21 cellular contexts compared by ENCODE assay signal in the genomic region with DNA sequence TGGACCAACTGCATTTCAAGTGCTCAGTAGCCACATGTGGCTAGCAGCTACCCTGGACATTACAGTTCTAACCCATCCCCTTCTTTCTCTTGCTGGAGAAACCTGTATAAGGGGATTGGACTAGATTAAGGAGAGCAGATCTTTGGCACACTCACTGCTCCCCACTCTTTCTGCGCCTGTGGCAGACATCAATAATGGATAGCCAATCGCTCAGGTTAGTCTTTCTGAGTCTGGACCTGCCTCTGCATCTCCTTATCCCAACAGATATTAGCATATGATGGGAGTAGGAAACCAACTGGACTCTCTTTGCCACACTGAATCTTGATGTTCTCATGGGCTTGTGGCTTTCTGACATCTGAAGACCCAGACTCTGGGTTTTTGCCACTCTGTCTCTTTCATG.
DNase-seq lines count a peak whose midpoint lies in the region; ATAC-seq, FAIRE-seq and TF ChIP-seq lines count a peak whose summit lies in the region.
"Had no signal": no experiment of that assay in that cellular context is flagged by ENCODE, and none has a peak within 500 bp of the region (broad histone marks: within the 10 kb centered on the region; RNA-seq: fewer than 3 reads in every experiment).

No MANE protein-coding gene starts in this region.

- TF ChIP-seq EP300 in K562 (IDR thresholded peaks at IDR 0.05; ENCODE audit: low read length) = no peak

- peak overlapping the region; percentile 86 for H3K27ac Mint-ChIP-seq in endothelial cell (ENCODE audit: unreplicated experiment)
- H3K27ac Mint-ChIP-seq: B cell; CD4-positive, alpha-beta T cell; CD8-positive, alpha-beta T cell had no signal

- 7% methylated on average over 2 of the region's 2 CpGs for WGBS in K562 (ENCODE audit: insufficient coverage, low coverage, missing lambda C conversion rate)

- no peak overlapping the region for H3K4me3 Mint-ChIP-seq in endothelial cell (ENCODE audit: unreplicated experiment)
- H3K4me3 Mint-ChIP-seq: B cell; CD4-positive, alpha-beta T cell; CD8-positive, alpha-beta T cell had no signal

- no TSS peak for BruUV-seq in K562 (replicated peaks; lab: Mats Ljungman, UMichigan)
- no TSS peak for BruUV-seq in PC-3 (replicated peaks; lab: Mats Ljungman, UMichigan)

- peak overlapping the region in 7 of 11 experiments; percentile 23 to 61 (median 48); a peak in 12 of 22 replicates for H3K4me2 ChIP-seq in BLaER1 treated with 17β-estradiol and CSF1 and Interleukin-3, amounts not matched to agents 10 nM and 100 nM
- no peak overlapping the region for H3K4me2 ChIP-seq in K562 (ENCODE audit: insufficient read depth, low read length)
- H3K4me2 ChIP-seq in PC-3 (ENCODE audit: low read length) = no peak overlapping the region
- H3K4me2 ChIP-seq: A549 had no signal

- H3K9ac ChIP-seq in BLaER1 treated with 17β-estradiol and CSF1 and Interleukin-3, amounts not matched to agents 10 nM and 100 nM = 0 out of 22 replicates have a peak overlapping the region, but pooled peaks of 1 of the 11 experiments have one; percentile 21
- H3K9ac ChIP-seq in K562 (ENCODE audit: insufficient read depth in 1 of 2, low read depth in 2 of 2, low read length in 2 of 2) = no peak overlapping the region
- no peak overlapping the region for H3K9ac ChIP-seq in PC-3 (ENCODE audit: low read length)

- no peaks in the 10 kb centered on the region for H3K36me3 ChIP-seq in BLaER1 treated with 17β-estradiol and CSF1 and Interleukin-3, amounts not matched to agents 10 nM and 100 nM
- no peaks in the 10 kb centered on the region for H3K36me3 ChIP-seq in K562 (ENCODE audit: control insufficient read depth, insufficient read depth, low read length)
- no peaks in the 10 kb centered on the region for H3K36me3 ChIP-seq in PC-3 (ENCODE audit: low read depth, low read length)

- no peaks in the 10 kb centered on the region for H3F3A ChIP-seq in PC-3 (ENCODE audit: low read length, unreplicated experiment)

- no peaks in the 10 kb centered on the region for H3K9me1 ChIP-seq in K562 (ENCODE audit: control insufficient read depth, insufficient read depth, low read length)

- no peaks in the 10 kb centered on the region for H3K36me3 Mint-ChIP-seq in endothelial cell (ENCODE audit: low read depth, unreplicated experiment)
- H3K36me3 Mint-ChIP-seq: CD8-positive, alpha-beta T cell had no signal

- POLR2A ChIA-PET in K562 (lab: Yijun Ruan, JAX) (no interaction called here), PC-3 (lab: Charles Lee; ENCODE audit: unreplicated experiment) (no interaction called here)

- TF ChIP-seq POLR2A in K562 (conservative IDR thresholded peaks at IDR 0.05) (no peak), GM12891 (IDR thresholded peaks at IDR 0.05; ENCODE audit: low read depth, low read length) (no peak)

- DNase-seq in K562 (ENCODE audit: extremely low read depth in 1 of 4, low spot score in 3 of 4) = no peak
- DNase-seq in endothelial cell (ENCODE audit: low spot score) = no peak
- no peak for DNase-seq in DMS79 (lab: John Stamatoyannopoulos, UW)
- DNase-seq in frontal cortex (ENCODE audit: low spot score in 2 of 2) = no peak
- DNase-seq in GM12891 (ENCODE audit: insufficient read length, low spot score) = no peak
- no peak for DNase-seq in PC-3
- DNase-seq: AML-193; Caco-2; Calu3; CD4-positive, alpha-beta T cell; CD8-positive, alpha-beta T cell; DND-41; EL; GDM1 had no signal

- no peaks in the 10 kb centered on the region for H3K27me3 ChIP-seq in BLaER1 treated with 17β-estradiol and CSF1 and Interleukin-3, amounts not matched to agents 10 nM and 100 nM
- H3K27me3 ChIP-seq in K562 (ENCODE audit: control insufficient read depth in 2 of 2, insufficient read depth in 2 of 2, low read length in 2 of 2) = peaks cover 0 to 24% of the 10 kb centered on the region in 2 experiments; a peak in 2 of 5 replicates
- H3K27me3 ChIP-seq in PC-3 (ENCODE audit: low read length) = no peaks in the 10 kb centered on the region

- no peaks in the 10 kb centered on the region for H4K20me1 ChIP-seq in BLaER1 treated with 17β-estradiol and CSF1 and Interleukin-3, amounts not matched to agents 10 nM and 100 nM
- H4K20me1 ChIP-seq in K562 (replicated peaks; ENCODE audit: control insufficient read depth, insufficient read depth, low read length) (no peaks in the 10 kb centered on the region), PC-3 (ENCODE audit: low read length) (no peaks in the 10 kb centered on the region)

- CTCF ChIA-PET in K562 (lab: Yijun Ruan, JAX; ENCODE audit: low intra/inter-chr PET ratio) (no interaction called here), PC-3 (lab: Charles Lee) (no interaction called here)

- intact Hi-C loops in K562 (cut with micrococcal nuclease) = no loop called here
- intact Hi-C loops in PC-3 (cut with micrococcal nuclease) = no loop called here

- no peaks in the 10 kb centered on the region for H3K79me2 ChIP-seq in K562 (ENCODE audit: control insufficient read depth, insufficient read depth, low read length)
- no peaks in the 10 kb centered on the region for H3K79me2 ChIP-seq in PC-3 (ENCODE audit: low read length)

- no peak for TF ChIP-seq CTCF in K562 (IDR thresholded peaks at IDR 0.05 in 2 of 3, conservative IDR thresholded peaks at IDR 0.05 in 1 of 3; ENCODE audit: insufficient read depth in 2 of 3, low read depth in 1 of 3, low read length in 3 of 3)
- no peak for TF ChIP-seq CTCF in endothelial cell (IDR thresholded peaks at IDR 0.05; ENCODE audit: unreplicated experiment)
- no peak for TF ChIP-seq CTCF in PC-3 (conservative IDR thresholded peaks at IDR 0.05; ENCODE audit: low read depth, low read length)

- peaks cover 0 to 48% (median 35%) of the 10 kb centered on the region in 10 experiments; a peak in 16 of 20 replicates for H3K4me1 ChIP-seq in BLaER1 treated with 17β-estradiol and CSF1 and Interleukin-3, amounts not matched to agents 10 nM and 100 nM
- H3K4me1 ChIP-seq in K562 (replicated peaks in 1 of 2; ENCODE audit: control insufficient read depth in 2 of 2, insufficient read depth in 2 of 2, low read length in 2 of 2) = no peaks in the 10 kb centered on the region; a peak in 1 of 5 replicates
- no peaks in the 10 kb centered on the region for H3K4me1 ChIP-seq in PC-3 (ENCODE audit: insufficient read depth, low read length)
- H3K4me1 ChIP-seq: A549, Caco-2 had no signal

- peaks cover 18% of the 10 kb centered on the region for H3K27me3 Mint-ChIP-seq in endothelial cell (ENCODE audit: unreplicated experiment)

- no peak for TF ChIP-seq RAD21 in K562 (CRISPR knock-in tag; conservative IDR thresholded peaks at IDR 0.05 in 1 of 2, IDR thresholded peaks at IDR 0.05 in 1 of 2)

- in situ Hi-C loops in K562 (cut with MboI) = loop anchor here (25.0 kb wide), 1 partner anchor 1075 kb away; no protein-coding TSS in a partner anchor

- H3K27ac ChIP-seq in BLaER1 treated with 17β-estradiol and CSF1 and Interleukin-3, amounts not matched to agents 10 nM and 100 nM = peak overlapping the region in 1 of 11 experiments; percentile 53; a peak in 2 of 22 replicates
- H3K27ac ChIP-seq in K562 (ENCODE audit: extremely low read depth, low read depth, low read length) (no peak overlapping the region), PC-3 (ENCODE audit: low read length) (no peak overlapping the region)
- H3K27ac ChIP-seq: A549, C4-2B had no signal

- H3K9me2 ChIP-seq in PC-3 (replicated peaks; ENCODE audit: low read length) = no peaks in the 10 kb centered on the region

- FAIRE-seq in K562 (lab: Jason Lieb, UNC) (no peak), frontal cortex (lab: Jason Lieb, UNC) (no peak), GM12891 (lab: Jason Lieb, UNC) (no peak)
- FAIRE-seq: A549, D721Med, GM12878, GM19239 had no signal

- no peaks in the 10 kb centered on the region for H3K9me3 Mint-ChIP-seq in endothelial cell (ENCODE audit: unreplicated experiment)
- H3K9me3 Mint-ChIP-seq: CD4-positive, alpha-beta T cell; CD8-positive, alpha-beta T cell had no signal

- ATAC-seq in K562 (no peak), PC-3 (no peak)
- ATAC-seq: A549; CD8-positive, alpha-beta T cell; GM12878 had no signal

- no peak overlapping the region for H3K4me3 ChIP-seq in BLaER1 treated with 17β-estradiol and CSF1 and Interleukin-3, amounts not matched to agents 10 nM and 100 nM
- H3K4me3 ChIP-seq in K562 (no peak overlapping the region), PC-3 (ENCODE audit: low read length) (no peak overlapping the region)
- H3K4me3 ChIP-seq: A549, GM12878 had no signal

- no peak overlapping the region for H2AFZ ChIP-seq in K562 (ENCODE audit: low read depth, low read length)
- H2AFZ ChIP-seq in PC-3 (ENCODE audit: low read length) = no peak overlapping the region

- H3K9me3 ChIP-seq in BLaER1 treated with 17β-estradiol and CSF1 and Interleukin-3, amounts not matched to agents 10 nM and 100 nM (replicated peaks in 1 of 11) = no peaks in the 10 kb centered on the region
- no peaks in the 10 kb centered on the region for H3K9me3 ChIP-seq in K562 (replicated peaks; ENCODE audit: control insufficient read depth, insufficient read depth, low read depth, low read length)
- no peaks in the 10 kb centered on the region for H3K9me3 ChIP-seq in PC-3 (ENCODE audit: low read length)
- H3K9me3 ChIP-seq: A549, Caco-2 had no signal

- H3K4me1 Mint-ChIP-seq in endothelial cell (ENCODE audit: unreplicated experiment) = peaks cover 30% of the 10 kb centered on the region
- H3K4me1 Mint-ChIP-seq: B cell had no signal

TF ChIP-seq in K562, 482 proteins besides CTCF, POLR2A, EP300 and RAD21:
- no peak for TF ChIP-seq ZNF830 (CRISPR knock-in tag; IDR thresholded peaks at IDR 0.05)
- peak; percentile 88 for TF ChIP-seq ZBTB17 (CRISPR knock-in tag; IDR thresholded peaks at IDR 0.05)
- TF ChIP-seq ZNF23 (CRISPR knock-in tag; IDR thresholded peaks at IDR 0.05) = peak; percentile 79

TF ChIP-seq in GM12891, 5 proteins besides CTCF, POLR2A, EP300 and RAD21:
- no peak for TF ChIP-seq POLR2AphosphoS5 (IDR thresholded peaks at IDR 0.05; ENCODE audit: low read depth, low read length)
- TF ChIP-seq TAF1 (IDR thresholded peaks at IDR 0.05; ENCODE audit: low read depth, low read length) = no peak
- no peak for TF ChIP-seq PAX5 (IDR thresholded peaks at IDR 0.05; ENCODE audit: insufficient read depth, low read length, severe bottlenecking)
- TF ChIP-seq POU2F2 (IDR thresholded peaks at IDR 0.05; ENCODE audit: low read depth, low read length) = no peak
- TF ChIP-seq SPI1 (IDR thresholded peaks at IDR 0.05; ENCODE audit: low read depth, low read length) = no peak

Comparison
In these comparisons a context has a peak if more than half of its experiments do, and no peak if none do; other contexts are left out.
1. H3K4me2 ChIP-seq: peak in BLaER1 treated with 17β-estradiol and CSF1 and Interleukin-3, amounts not matched to agents 10 nM and 100 nM (7 of 11); none in K562 (single experiment) and PC-3 (single experiment).